ENCODE assay signal across 23 cellular contexts in the genomic region with DNA sequence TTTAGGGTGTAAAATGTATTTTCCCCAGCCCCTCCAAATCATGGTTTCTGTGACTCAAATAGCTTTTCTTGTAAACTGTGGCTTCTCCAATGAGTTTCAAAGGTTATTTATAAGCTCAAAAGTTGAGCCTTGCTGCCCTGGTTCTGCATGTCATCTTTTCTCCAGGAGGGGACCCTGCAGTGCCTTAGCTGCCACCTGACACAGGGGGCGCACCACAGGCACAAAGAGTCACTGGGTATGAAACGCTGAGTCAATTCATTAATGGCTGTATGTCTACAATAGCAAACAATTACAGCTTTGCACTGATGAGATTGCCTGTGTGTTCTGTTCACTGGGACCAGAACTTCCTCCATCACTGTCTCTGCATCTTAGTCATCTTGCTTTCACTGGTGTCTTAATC.
"Had no signal": no experiment of that assay in that cellular context is flagged by ENCODE, and none has a peak within 500 bp of the region (broad histone marks: within the 10 kb centered on the region; RNA-seq: fewer than 3 reads in every experiment).

No MANE protein-coding gene starts in this region.

- H3K36me3 Mint-ChIP-seq: activated CD8-positive, alpha-beta memory T cell treated with anti-CD3 and anti-CD28 coated beads, Interleukin-2, amount 10 ng/mL, durations not matched to agents 7 days and 5 days; activated naive CD4-positive, alpha-beta T cell treated with anti-CD3 and anti-CD28 coated beads, Interleukin-2, amount 50 U/mL, for 24 hours had no signal

- ATAC-seq: activated CD8-positive, alpha-beta memory T cell treated with anti-CD3 and anti-CD28 coated beads, Interleukin-2, amount 10 ng/mL, durations not matched to agents 7 days and 5 days; T-helper 17 cell had no signal

- H3K27ac ChIP-seq: PC-9 had no signal

- FAIRE-seq: bronchial epithelial cell, TTC549 had no signal

- H3K4me1 Mint-ChIP-seq: activated CD8-positive, alpha-beta memory T cell treated with anti-CD3 and anti-CD28 coated beads, Interleukin-2, amount 10 ng/mL, durations not matched to agents 7 days and 5 days; activated naive CD4-positive, alpha-beta T cell treated with anti-CD3 and anti-CD28 coated beads, Interleukin-2, amount 50 U/mL, for 24 hours; T-helper 17 cell had no signal

- H3K4me3 Mint-ChIP-seq: activated CD8-positive, alpha-beta memory T cell treated with anti-CD3 and anti-CD28 coated beads, Interleukin-2, amount 10 ng/mL, durations not matched to agents 7 days and 5 days; activated naive CD4-positive, alpha-beta T cell treated with anti-CD3 and anti-CD28 coated beads, Interleukin-2, amount 50 U/mL, for 24 hours; activated T-cell treated with anti-CD3 and anti-CD28 coated beads, Interleukin-2, amount 50 U/mL, for 24 hours; activated T-helper 1 cell treated with anti-CD3 and anti-CD28 coated beads, Interleukin-12 subunit alpha, Interleukin-12 subunit beta, Interleukin-2, Interleukin-4 antibody, amounts not matched to agents 30 ng/mL and 10 ng/mL and 1 ng/mL, durations not matched to agents 14 hours and 24 hours and 36 hours; T-helper 17 cell had no signal

- H3K4me2 ChIP-seq: PC-9 had no signal

- H3K4me3 ChIP-seq: PC-9 had no signal

- H3K27me3 Mint-ChIP-seq: activated CD8-positive, alpha-beta memory T cell treated with anti-CD3 and anti-CD28 coated beads, Interleukin-2, amount 10 ng/mL, durations not matched to agents 7 days and 5 days; activated naive CD4-positive, alpha-beta T cell treated with anti-CD3 and anti-CD28 coated beads, Interleukin-2, amount 50 U/mL, for 24 hours; activated T-cell treated with anti-CD3 and anti-CD28 coated beads, Interleukin-2, amount 50 U/mL, for 24 hours; T-helper 17 cell had no signal

- DNase-seq: activated CD4-positive, alpha-beta T cell treated with anti-CD3 and anti-CD28 coated beads for 48 hours; activated CD4-positive, alpha-beta T cell treated with anti-CD3 and anti-CD28 coated beads, Interleukin-2, amount 50 U/mL, for 48 hours; activated CD8-positive, alpha-beta memory T cell treated with anti-CD3 and anti-CD28 coated beads, Interleukin-2, amount 10 ng/mL, durations not matched to agents 7 days and 5 days; activated effector memory CD4-positive, alpha-beta T cell treated with Interleukin-2 at 50 U/mL for 16 hours; activated naive CD4-positive, alpha-beta T cell; activated T-cell treated with anti-CD3 and anti-CD28 coated beads, Interleukin-2, amount 50 U/mL, for 24 hours; aorta; central memory CD4-positive, alpha-beta T cell; KG1; NCI-H1092 treated with DMSO at 0.1 percent for 48 hours; NCI-H1417 treated with DMSO at 0.1 percent for 48 hours; NCI-H1694; NCI-H2029 treated with DMSO at 0.1 percent for 48 hours; NCI-H510A treated with DMSO at 0.1 percent for 48 hours; NCI-H69; PC-9; SIG-M5; T-helper 17 cell; T-helper 9 cell had no signal

- H3K27ac Mint-ChIP-seq: activated CD8-positive, alpha-beta memory T cell treated with anti-CD3 and anti-CD28 coated beads, Interleukin-2, amount 10 ng/mL, durations not matched to agents 7 days and 5 days; activated naive CD4-positive, alpha-beta T cell treated with anti-CD3 and anti-CD28 coated beads, Interleukin-2, amount 50 U/mL, for 24 hours; activated T-cell treated with anti-CD3 and anti-CD28 coated beads, Interleukin-2, amount 50 U/mL, for 24 hours; activated T-helper 1 cell treated with anti-CD3 and anti-CD28 coated beads, Interleukin-12 subunit alpha, Interleukin-12 subunit beta, Interleukin-2, Interleukin-4 antibody, amounts not matched to agents 30 ng/mL and 10 ng/mL and 1 ng/mL, durations not matched to agents 14 hours and 24 hours and 36 hours; T-helper 17 cell had no signal

- H2AFZ ChIP-seq: PC-9 had no signal
